ENCODE assay signal across 1 cellular context in the genomic region with DNA sequence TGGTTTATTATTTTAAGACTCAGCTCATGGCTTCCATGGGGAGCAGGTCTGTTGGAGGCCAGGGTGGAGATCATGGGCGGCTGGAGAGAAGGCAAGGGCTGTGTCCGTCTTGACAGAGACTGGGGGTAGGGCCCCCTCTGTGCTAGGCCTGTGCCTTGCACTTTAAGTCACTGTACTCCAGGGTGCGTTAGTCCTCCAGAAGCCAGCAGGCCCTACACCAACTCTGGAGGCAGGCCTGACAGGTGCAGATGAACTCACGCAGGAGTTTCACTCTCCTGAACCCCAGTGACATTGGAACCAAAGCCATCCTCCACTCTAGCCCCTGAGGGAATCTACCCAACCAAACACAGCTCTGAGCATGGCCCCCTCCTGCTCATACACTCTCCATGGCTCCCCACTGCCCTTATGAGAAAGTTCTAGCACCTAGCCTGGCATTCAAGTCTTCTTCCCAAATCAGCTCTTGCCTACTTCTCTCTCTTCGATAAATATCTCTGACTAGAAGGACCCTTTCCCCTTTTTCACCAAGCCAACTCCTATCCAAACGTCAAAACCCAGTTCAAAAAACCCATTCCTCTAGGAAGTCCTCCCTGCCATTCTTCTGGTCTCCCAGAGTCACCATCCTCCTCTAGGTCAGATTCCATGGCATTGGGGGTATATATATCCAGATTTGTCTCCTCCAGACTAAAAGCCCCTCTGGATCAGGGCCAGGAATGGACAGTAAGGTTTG.
TF ChIP-seq lines count a peak whose summit lies in the region.

No MANE protein-coding gene starts in this region.

TF ChIP-seq in GM23338, 12 proteins besides CTCF, POLR2A, EP300 and RAD21:
- no peak for TF ChIP-seq EZH2 (IDR thresholded peaks at IDR 0.05; ENCODE audit: low read depth, unreplicated experiment)
- no peak for TF ChIP-seq STAT1 (IDR thresholded peaks at IDR 0.05; ENCODE audit: unreplicated experiment)
